ENCODE assay signal across 35 cellular contexts in genomic region chr6:3200682-3201081, GRCh38. TPM values are rescaled to one million over a fixed set of nuclear protein-coding genes. Genes with fewer than 3 reads are reported as not detected.
"Had no signal": no experiment of that assay in that cellular context is flagged by ENCODE, and none has a peak within 500 bp of the region (broad histone marks: within the 10 kb centered on the region; RNA-seq: fewer than 3 reads in every experiment).

No MANE protein-coding gene starts in this region.

- H3K36me3 ChIP-seq: adrenal gland, brain microvascular endothelial cell, breast epithelium had no signal

- H3K27me3 ChIP-seq: adrenal gland, body of pancreas, brain microvascular endothelial cell, breast epithelium had no signal

- DNase-seq: activated B cell treated with CpG ODN at 0.5 μM for 24 hours; activated CD4-positive, alpha-beta memory T cell treated with anti-CD3 and anti-CD28 coated beads for 36 hours; activated CD4-positive, alpha-beta T cell treated with anti-CD3 and anti-CD28 coated beads for 4 hours; activated CD4-positive, alpha-beta T cell treated with anti-CD3 and anti-CD28 coated beads, Interleukin-2, amount 10 ng/mL, durations not matched to agents 24 days and 14 days; activated CD4-positive, alpha-beta T cell treated with anti-CD3 and anti-CD28 coated beads, Interleukin-2, amount 50 U/mL, for 1 hour; activated CD4-positive, alpha-beta T cell treated with anti-CD3 and anti-CD28 coated beads, Interleukin-2, amount 50 U/mL, for 4 hours; activated CD4-positive, CD25-positive, alpha-beta regulatory T cell treated with anti-CD3 and anti-CD28 coated beads, Interleukin-2, amount 50 U/mL, for 72 hours; activated CD8-positive, alpha-beta memory T cell treated with anti-CD3 and anti-CD28 coated beads, Interleukin-2, amount 50 U/mL, for 4 hours; activated CD8-positive, alpha-beta T cell treated with anti-CD3 and anti-CD28 coated beads for 36 hours; activated effector memory CD4-positive, alpha-beta T cell treated with anti-CD3 and anti-CD28 coated beads, Interleukin-2, amount 50 U/mL, for 16 hours; activated gamma-delta T cell treated with Interleukin-2 at 50 U/mL for 16 hours; activated naive CD4-positive, alpha-beta T cell; activated naive CD4-positive, alpha-beta T cell treated with anti-CD3 and anti-CD28 coated beads for 36 hours; activated naive CD4-positive, alpha-beta T cell treated with anti-CD3 and anti-CD28 coated beads, Interleukin-2, amount 50 U/mL, for 16 hours; activated naive CD8-positive, alpha-beta T cell treated with anti-CD3 and anti-CD28 coated beads for 36 hours; activated T-cell treated with anti-CD3 and anti-CD28 coated beads for 4 hours; activated T-cell treated with anti-CD3 and anti-CD28 coated beads, Interleukin-2, amount 50 U/mL, for 1 hour; activated T-cell treated with anti-CD3 and anti-CD28 coated beads, Interleukin-2, amount 50 U/mL, for 4 hours; activated T-cell treated with anti-CD3 and anti-CD28 coated beads, Interleukin-2, amount 50 U/mL, for 72 hours; adrenal gland; amniotic stem cell; aorta; body of pancreas; brain microvascular endothelial cell; central memory CD4-positive, alpha-beta T cell; T-helper 1 cell; T-helper 2 cell; T-helper 9 cell had no signal

- H3K9me3 ChIP-seq: adrenal gland, body of pancreas, breast epithelium had no signal

- FAIRE-seq: astrocyte, TTC549 had no signal

- H3K4me3 ChIP-seq: adrenal gland, body of pancreas, breast epithelium had no signal

- H3K4me1 ChIP-seq: adrenal gland, body of pancreas, breast epithelium had no signal

- H3K27ac ChIP-seq: adrenal gland, body of pancreas, brain microvascular endothelial cell, breast epithelium, VCaP had no signal

- ATAC-seq: activated CD8-positive, alpha-beta T cell treated with anti-CD3 and anti-CD28 coated beads for 36 hours; activated naive CD4-positive, alpha-beta T cell treated with anti-CD3 and anti-CD28 coated beads, Interleukin-2, amount 50 U/mL, for 72 hours; activated T-cell treated with anti-CD3 and anti-CD28 coated beads, Interleukin-2, amount 50 U/mL, for 4 hours; activated T-cell treated with anti-CD3 and anti-CD28 coated beads, Interleukin-2, amount 50 U/mL, for 72 hours; activated T-helper 17 cell treated with anti-CD3 and anti-CD28 coated beads, Interleukin-2, amount 50 U/mL, for 72 hours; body of pancreas had no signal

RNA-seq across cellular contexts. Expression of gene TUBB2B, which starts 26.8 kb away (rescaled TPM):
- total RNA-seq: activated B cell treated with CpG ODN at 0.5 μM for 24 hours; activated CD8-positive, alpha-beta memory T cell treated with anti-CD3 and anti-CD28 coated beads for 36 hours had no signal
